ENCODE assay signal across 1 cellular context in genomic region chr10:3805791-3806381, GRCh38.
TF ChIP-seq lines count a peak whose summit lies in the region.

No MANE protein-coding gene starts in this region.

TF ChIP-seq in IMR-90, 13 proteins besides CTCF, POLR2A, EP300 and RAD21:
- TF ChIP-seq FOS (IDR thresholded peaks at IDR 0.05; ENCODE audit: low read depth, low read length): peak; percentile 79; the same call in 1 of the 2 replicates
- no peak for TF ChIP-seq ELK1 (IDR thresholded peaks at IDR 0.05; ENCODE audit: borderline replicate concordance, low read depth, low read length)
- TF ChIP-seq MXI1 (IDR thresholded peaks at IDR 0.05; ENCODE audit: borderline replicate concordance, low read depth, low read length): no peak
- TF ChIP-seq BHLHE40 (IDR thresholded peaks at IDR 0.05; ENCODE audit: low read depth, low read length): no peak
- no peak for TF ChIP-seq RCOR1 (IDR thresholded peaks at IDR 0.05; ENCODE audit: insufficient replicate concordance, low read length)
- no peak for TF ChIP-seq RFX5 (IDR thresholded peaks at IDR 0.05; ENCODE audit: low read depth, low read length)
- no peak for TF ChIP-seq CHD1 (IDR thresholded peaks at IDR 0.05; ENCODE audit: low read depth, low read length)
- TF ChIP-seq NFE2L2 (IDR thresholded peaks at IDR 0.05; ENCODE audit: low read depth, low read length): no peak
